15 cellular contexts compared by ENCODE assay signal in the genomic region with DNA sequence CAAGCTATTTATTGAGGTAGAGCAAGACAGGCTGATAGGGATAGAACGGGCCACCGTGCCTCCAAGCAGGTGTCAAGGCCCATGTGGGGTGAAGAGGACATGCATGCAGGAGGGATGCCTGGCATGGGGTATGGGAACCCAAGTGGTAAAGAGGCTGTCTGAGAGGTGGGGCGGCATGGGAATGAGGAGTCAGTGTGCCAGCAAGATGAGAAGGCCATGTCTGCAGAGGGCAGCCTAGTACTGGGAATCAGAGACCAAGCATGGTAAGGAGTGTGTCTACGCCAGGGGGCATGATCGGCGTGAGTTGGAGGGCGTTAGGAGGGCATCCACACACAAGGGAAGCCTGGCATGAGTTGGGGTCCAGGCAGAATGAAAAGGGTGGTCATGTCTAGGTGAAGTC.
A peak's percentile ranks its signal among the peaks of the same experiment; 100 is the strongest.
DNase-seq lines count a peak whose midpoint lies in the region; ATAC-seq, FAIRE-seq and TF ChIP-seq lines count a peak whose summit lies in the region.
"Had no signal": no experiment of that assay in that cellular context is flagged by ENCODE, and none has a peak within 500 bp of the region (broad histone marks: within the 10 kb centered on the region; RNA-seq: fewer than 3 reads in every experiment).

No MANE protein-coding gene starts in this region.

- intact Hi-C loops in K562 (cut with micrococcal nuclease), result no loop called here
- intact Hi-C loops in gastrocnemius medialis (cut with DNase I; ENCODE audit: low total_unique reads), result no loop called here

- H3K36me3 ChIP-seq in K562 (ENCODE audit: control insufficient read depth, insufficient read depth, low read length) (no peaks in the 10 kb centered on the region), gastrocnemius medialis (no peaks in the 10 kb centered on the region)
- H3K36me3 ChIP-seq: SJSA1, vagina had no signal

- H3K4me1 ChIP-seq in K562 (replicated peaks in 1 of 2; ENCODE audit: control insufficient read depth in 2 of 2, insufficient read depth in 2 of 2, low read length in 2 of 2) (no peaks in the 10 kb centered on the region), gastrocnemius medialis (no peaks in the 10 kb centered on the region)
- H3K4me1 ChIP-seq: vagina had no signal

- CTCF ChIA-PET in K562 (lab: Yijun Ruan, JAX; ENCODE audit: low intra/inter-chr PET ratio), result interaction anchor here (0.8 kb wide), 1 partner anchor 497 kb away, joined by 3 read pairs; no protein-coding TSS in a partner anchor

- H3K9me3 ChIP-seq in K562 (replicated peaks; ENCODE audit: control insufficient read depth, insufficient read depth, low read depth, low read length) (no peaks in the 10 kb centered on the region), gastrocnemius medialis (no peaks in the 10 kb centered on the region)
- H3K9me3 ChIP-seq: SJSA1, vagina had no signal

- in situ Hi-C loops in K562 (cut with MboI) (loop anchor here (25.0 kb wide), 1 partner anchor 509 kb away; no protein-coding TSS in a partner anchor), gastrocnemius medialis (cut with MboI; ENCODE audit: low sequenced_read_pairs in 4 of 4) (no loop called here)

- WGBS in K562 (ENCODE audit: insufficient coverage, low coverage, missing lambda C conversion rate), result 1% methylated on average over 7 of the region's 7 CpGs

- TF ChIP-seq CTCF in D721Med (IDR thresholded peaks at IDR 0.05; ENCODE audit: insufficient read depth, missing control alignments), result peak; percentile 28
- TF ChIP-seq CTCF in K562 (IDR thresholded peaks at IDR 0.05 in 2 of 3, conservative IDR thresholded peaks at IDR 0.05 in 1 of 3; ENCODE audit: insufficient read depth in 2 of 3, low read depth in 1 of 3, low read length in 3 of 3), result peak; percentile 37 to 82 (median 43); a peak in 5 of 6 replicates
- no peak for TF ChIP-seq CTCF in gastrocnemius medialis (IDR thresholded peaks at IDR 0.05 in 4 of 5, conservative IDR thresholded peaks at IDR 0.05 in 1 of 5)

- H4K20me1 ChIP-seq in K562 (replicated peaks; ENCODE audit: control insufficient read depth, insufficient read depth, low read length), result no peaks in the 10 kb centered on the region

- FAIRE-seq in D721Med (lab: Jason Lieb, UNC) (no peak), K562 (lab: Jason Lieb, UNC) (no peak)
- FAIRE-seq: G401.6, GM19239, small intestine had no signal

- TF ChIP-seq POLR2A in K562 (conservative IDR thresholded peaks at IDR 0.05), result no peak
- no peak for TF ChIP-seq POLR2A in gastrocnemius medialis (IDR thresholded peaks at IDR 0.05)

- POLR2A ChIA-PET in K562 (lab: Yijun Ruan, JAX), result no interaction called here

- no peak overlapping the region for H3K4me2 ChIP-seq in K562 (ENCODE audit: insufficient read depth, low read length)

- H3K9me1 ChIP-seq in K562 (ENCODE audit: control insufficient read depth, insufficient read depth, low read length), result no peaks in the 10 kb centered on the region

- H3K27me3 ChIP-seq in K562 (ENCODE audit: control insufficient read depth in 2 of 2, insufficient read depth in 2 of 2, low read length in 2 of 2) (no peaks in the 10 kb centered on the region), gastrocnemius medialis (no peaks in the 10 kb centered on the region)
- H3K27me3 ChIP-seq: SJSA1, vagina had no signal

- H3K9ac ChIP-seq in K562 (ENCODE audit: insufficient read depth in 1 of 2, low read depth in 2 of 2, low read length in 2 of 2), result no peak overlapping the region

- no TSS peak for BruUV-seq in K562 (replicated peaks; lab: Mats Ljungman, UMichigan)

- ATAC-seq in K562 (peak; percentile 54; the same call in 2 of the 3 replicates), gastrocnemius medialis (no peak), GM18907 (IDR thresholded peaks at IDR 0.05; ENCODE audit: unreplicated experiment) (no peak), GM19328 (IDR thresholded peaks at IDR 0.05; ENCODE audit: unreplicated experiment) (no peak)

- TF ChIP-seq RAD21 in Ishikawa (IDR thresholded peaks at IDR 0.05; ENCODE audit: low read depth) (0 out of 2 replicates have a peak, but pooled peaks have one; percentile 14), K562 (CRISPR knock-in tag; conservative IDR thresholded peaks at IDR 0.05 in 1 of 2, IDR thresholded peaks at IDR 0.05 in 1 of 2) (peak; percentile 13 to 56; a peak in 2 of 4 replicates)

- H3K27ac ChIP-seq in K562 (ENCODE audit: extremely low read depth, low read depth, low read length) (no peak overlapping the region), gastrocnemius medialis (no peak overlapping the region)
- H3K27ac ChIP-seq: SJSA1, vagina had no signal

- TF ChIP-seq EP300 in Ishikawa (IDR thresholded peaks at IDR 0.05; ENCODE audit: borderline replicate concordance), result no peak
- no peak for TF ChIP-seq EP300 in K562 (IDR thresholded peaks at IDR 0.05; ENCODE audit: low read length)

- no peaks in the 10 kb centered on the region for H3K79me2 ChIP-seq in K562 (ENCODE audit: control insufficient read depth, insufficient read depth, low read length)

- H3K4me3 ChIP-seq in K562 (no peak overlapping the region), gastrocnemius medialis (no peak overlapping the region)
- H3K4me3 ChIP-seq: SJSA1, vagina had no signal

- DNase-seq in D721Med (ENCODE audit: insufficient read length, low spot score) (no peak), K562 (ENCODE audit: extremely low read depth in 1 of 4, low spot score in 3 of 4) (peak in 1 of 4 experiments; percentile 17), occipital lobe (lab: John Stamatoyannopoulos, UW) (peak; percentile 10), gastrocnemius medialis (no peak)
- DNase-seq: activated CD4-positive, alpha-beta memory T cell treated with anti-CD3 and anti-CD28 coated beads, Interleukin-2, amount 10 ng/mL, durations not matched to agents 7 days and 5 days; CD4-positive, alpha-beta memory T cell; foreskin melanocyte; small intestine had no signal

- H2AFZ ChIP-seq in K562 (ENCODE audit: low read depth, low read length), result no peak overlapping the region

TF ChIP-seq in Ishikawa, 13 proteins besides CTCF, POLR2A, EP300 and RAD21 (continues in another document):
- TF ChIP-seq TAF1 (IDR thresholded peaks at IDR 0.05; ENCODE audit: low read depth) (no peak), ZBTB7A (IDR thresholded peaks at IDR 0.05; ENCODE audit: low read depth) (no peak), TCF12 (IDR thresholded peaks at IDR 0.05; ENCODE audit: low read depth) (no peak), NFIC (IDR thresholded peaks at IDR 0.05) (no peak), CEBPB (IDR thresholded peaks at IDR 0.05) (no peak), TEAD4 (IDR thresholded peaks at IDR 0.05) (no peak), USF1 (IDR thresholded peaks at IDR 0.05) (no peak), FOXM1 (IDR thresholded peaks at IDR 0.05; ENCODE audit: borderline replicate concordance, low read depth) (no peak), YY1 (IDR thresholded peaks at IDR 0.05; ENCODE audit: low read depth) (no peak)

TF ChIP-seq in K562, 482 proteins besides CTCF, POLR2A, EP300 and RAD21:
- TF ChIP-seq, protein P1, sequence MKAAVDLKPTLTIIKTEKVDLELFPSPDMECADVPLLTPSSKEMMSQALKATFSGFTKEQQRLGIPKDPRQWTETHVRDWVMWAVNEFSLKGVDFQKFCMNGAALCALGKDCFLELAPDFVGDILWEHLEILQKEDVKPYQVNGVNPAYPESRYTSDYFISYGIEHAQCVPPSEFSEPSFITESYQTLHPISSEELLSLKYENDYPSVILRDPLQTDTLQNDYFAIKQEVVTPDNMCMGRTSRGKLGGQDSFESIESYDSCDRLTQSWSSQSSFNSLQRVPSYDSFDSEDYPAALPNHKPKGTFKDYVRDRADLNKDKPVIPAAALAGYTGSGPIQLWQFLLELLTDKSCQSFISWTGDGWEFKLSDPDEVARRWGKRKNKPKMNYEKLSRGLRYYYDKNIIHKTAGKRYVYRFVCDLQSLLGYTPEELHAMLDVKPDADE (conservative IDR thresholded peaks at IDR 0.05; ENCODE audit: control insufficient read depth, low read depth, low read length), result no peak
- TF ChIP-seq ARID2 (IDR thresholded peaks at IDR 0.05) (0 out of 2 replicates have a peak, but pooled peaks have one; percentile 21), ELF2 (CRISPR knock-in tag; IDR thresholded peaks at IDR 0.05) (no peak), MIER1 (IDR thresholded peaks at IDR 0.05; ENCODE audit: low read depth) (no peak), JUND (IDR thresholded peaks at IDR 0.05; ENCODE audit: borderline replicate concordance, low read depth, low read length) (no peak), JUND (tag; IDR thresholded peaks at IDR 0.05; ENCODE audit: borderline replicate concordance, low read depth, low read length) (no peak), SMC3 (conservative IDR thresholded peaks at IDR 0.05; ENCODE audit: insufficient read depth, low read depth, low read length) (peak; percentile 40; the same call in 1 of the 2 replicates)
- TF ChIP-seq, protein P2, sequence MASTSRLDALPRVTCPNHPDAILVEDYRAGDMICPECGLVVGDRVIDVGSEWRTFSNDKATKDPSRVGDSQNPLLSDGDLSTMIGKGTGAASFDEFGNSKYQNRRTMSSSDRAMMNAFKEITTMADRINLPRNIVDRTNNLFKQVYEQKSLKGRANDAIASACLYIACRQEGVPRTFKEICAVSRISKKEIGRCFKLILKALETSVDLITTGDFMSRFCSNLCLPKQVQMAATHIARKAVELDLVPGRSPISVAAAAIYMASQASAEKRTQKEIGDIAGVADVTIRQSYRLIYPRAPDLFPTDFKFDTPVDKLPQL (IDR thresholded peaks at IDR 0.05; ENCODE audit: extremely low read depth, insufficient read length), result no peak
TF ChIP-seq in K562: peak in this region for 2.

Comparison
In these comparisons a context has a peak if more than half of its experiments do, and no peak if none do; other contexts are left out.
1. CTCF ChIP-seq: peak in D721Med (single experiment) and K562 (3 of 3); none in gastrocnemius medialis (0 of 5).